8 cellular contexts compared by ENCODE assay signal in the genomic region with DNA sequence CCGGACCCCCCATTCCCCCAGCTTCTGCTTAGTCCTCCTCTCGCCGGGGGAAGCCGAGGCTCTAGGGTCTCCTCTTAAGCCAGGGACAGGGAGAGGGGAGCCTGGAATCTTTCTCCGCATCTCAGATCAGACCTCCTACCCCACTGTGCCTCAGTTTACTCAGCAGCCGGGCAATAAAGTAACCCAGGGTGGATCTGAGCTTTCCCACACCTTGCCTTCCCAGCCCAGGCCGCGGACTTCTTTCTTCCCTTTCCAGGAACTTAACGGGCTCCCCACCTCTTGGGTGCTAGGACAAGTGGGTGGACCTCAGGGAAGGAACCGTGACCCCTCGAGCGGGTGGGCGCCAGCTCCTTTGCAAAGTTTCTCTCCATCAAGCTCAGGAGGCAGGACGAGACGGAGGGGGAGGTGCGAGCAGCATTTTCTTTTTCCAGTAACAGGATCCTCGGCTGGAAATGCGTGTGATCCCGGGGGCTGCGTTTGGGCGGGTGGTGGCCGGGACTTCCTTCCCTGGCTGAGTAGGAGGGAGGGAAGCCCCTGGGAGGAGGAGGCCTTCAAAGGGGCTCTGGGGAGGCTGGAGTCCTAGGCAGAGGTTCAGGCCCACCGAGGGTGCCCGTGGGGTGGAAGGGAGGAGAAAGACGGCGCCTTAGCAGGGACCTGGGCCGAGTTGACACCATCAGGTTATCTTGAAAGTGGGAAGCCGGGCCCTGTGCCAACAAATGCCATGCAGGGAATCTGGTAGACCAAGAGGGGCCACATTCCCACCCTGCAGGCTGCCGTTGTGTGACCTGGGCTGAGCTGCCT. TPM values are rescaled to one million over a fixed set of nuclear protein-coding genes. Genes with fewer than 3 reads are reported as not detected.
DNase-seq lines count a peak whose midpoint lies in the region; TF ChIP-seq lines count a peak whose summit lies in the region.

No MANE protein-coding gene starts in this region.

- peaks cover 6% of the 10 kb centered on the region for H3K4me1 ChIP-seq in OCI-LY1 (ENCODE audit: insufficient read depth, low read length, severe bottlenecking)
- peaks cover 11 to 19% of the 10 kb centered on the region in 2 donors for H3K4me1 ChIP-seq in esophagus (ENCODE audit: control insufficient read depth in 2 of 2, insufficient read depth in 2 of 2, low read length in 1 of 2)
- peaks cover 20 to 36% of the 10 kb centered on the region in 2 donors for H3K4me1 ChIP-seq in neuronal stem cell (ENCODE audit: control insufficient read depth in 2 of 2, insufficient read depth in 1 of 2, low read depth in 1 of 2, low read length in 2 of 2)

- intact Hi-C loops in CD14-positive monocyte (cut with micrococcal nuclease): no loop called here
- intact Hi-C loops in activated T-helper 1 cell treated with anti-CD3 and anti-CD28 coated beads, Interleukin-12 subunit alpha, Interleukin-12 subunit beta, Interleukin-2, Interleukin-4 antibody, amounts not matched to agents 30 ng/mL and 10 ng/mL and 1 ng/mL, durations not matched to agents 14 hours and 24 hours and 36 hours (cut with micrococcal nuclease): no loop called here

- H3K36me3 ChIP-seq in OCI-LY1 (ENCODE audit: insufficient read depth, low read length) (no peaks in the 10 kb centered on the region), esophagus (ENCODE audit: control insufficient read depth in 2 of 2, insufficient read depth in 2 of 2, low read length in 1 of 2) (no peaks in the 10 kb centered on the region), neuronal stem cell (replicated peaks in 1 of 2; ENCODE audit: control insufficient read depth in 2 of 2, insufficient read depth in 2 of 2, low read length in 2 of 2) (peaks cover 2 to 5% of the 10 kb centered on the region in 2 donors)

- H3K4me1 Mint-ChIP-seq in CD14-positive monocyte: peaks cover 13% of the 10 kb centered on the region
- peaks cover 6% of the 10 kb centered on the region for H3K4me1 Mint-ChIP-seq in activated T-helper 1 cell treated with anti-CD3 and anti-CD28 coated beads, Interleukin-12 subunit alpha, Interleukin-12 subunit beta, Interleukin-2, Interleukin-4 antibody, amounts not matched to agents 30 ng/mL and 10 ng/mL and 1 ng/mL, durations not matched to agents 14 hours and 24 hours and 36 hours (ENCODE audit: low read depth)

- no peak overlapping the region for H3K27ac Mint-ChIP-seq in CD14-positive monocyte
- H3K27ac Mint-ChIP-seq in activated T-helper 1 cell treated with anti-CD3 and anti-CD28 coated beads, Interleukin-12 subunit alpha, Interleukin-12 subunit beta, Interleukin-2, Interleukin-4 antibody, amounts not matched to agents 30 ng/mL and 10 ng/mL and 1 ng/mL, durations not matched to agents 14 hours and 24 hours and 36 hours: no peak overlapping the region

- no peak overlapping the region for H3K14ac ChIP-seq in neuronal stem cell (ENCODE audit: low read length)

- H4K8ac ChIP-seq in neuronal stem cell (ENCODE audit: low read depth, low read length): no peak overlapping the region

- peaks cover 55 to 78% (median 67%) of the 10 kb centered on the region in 3 donors for H3K27me3 Mint-ChIP-seq in CD14-positive monocyte (ENCODE audit: low read depth in 3 of 3)
- H3K27me3 Mint-ChIP-seq in activated T-helper 1 cell treated with anti-CD3 and anti-CD28 coated beads, Interleukin-12 subunit alpha, Interleukin-12 subunit beta, Interleukin-2, Interleukin-4 antibody, amounts not matched to agents 30 ng/mL and 10 ng/mL and 1 ng/mL, durations not matched to agents 14 hours and 24 hours and 36 hours (ENCODE audit: insufficient read depth): peaks cover 56% of the 10 kb centered on the region

- H2BK5ac ChIP-seq in neuronal stem cell (ENCODE audit: low read length): peak overlapping the region; percentile 99

- H2BK12ac ChIP-seq in neuronal stem cell (ENCODE audit: low read length): peak overlapping the region; percentile 52

- no peaks in the 10 kb centered on the region for H4K20me1 ChIP-seq in OCI-LY1 (ENCODE audit: insufficient read depth, low read length)

- no peaks in the 10 kb centered on the region for H3F3A ChIP-seq in OCI-LY1 (ENCODE audit: insufficient read depth, low read length)

- H3K27ac ChIP-seq in OCI-LY1 (ENCODE audit: low read depth, low read length, poor library complexity, severe bottlenecking): no peak overlapping the region
- H3K27ac ChIP-seq in esophagus (ENCODE audit: low read depth in 2 of 2, low read length in 1 of 2): peak overlapping the region in 1 of 2 donors; percentile 62
- peak overlapping the region; percentile 44 for H3K27ac ChIP-seq in neuronal stem cell (replicated peaks; ENCODE audit: low read length)

- peak overlapping the region; percentile 46 for H3K23ac ChIP-seq in neuronal stem cell (ENCODE audit: low read depth, low read length, poor library complexity)

- TF ChIP-seq CTCF in CD14-positive monocyte (IDR thresholded peaks at IDR 0.05): no peak
- TF ChIP-seq CTCF in OCI-LY1 (IDR thresholded peaks at IDR 0.05; ENCODE audit: low read length): no peak

- H3K4ac ChIP-seq in neuronal stem cell (ENCODE audit: low read length): no peak overlapping the region

- peaks cover 15% of the 10 kb centered on the region for H3K79me1 ChIP-seq in neuronal stem cell (ENCODE audit: low read depth, low read length)

- H3K9ac ChIP-seq in OCI-LY1 (ENCODE audit: low read length): no peak overlapping the region
- peak overlapping the region; percentile 87 for H3K9ac ChIP-seq in neuronal stem cell (ENCODE audit: low read depth, low read length, poor library complexity)

- peak overlapping the region; percentile 6 to 81 for H3K4me3 Mint-ChIP-seq in CD14-positive monocyte
- no peak overlapping the region for H3K4me3 Mint-ChIP-seq in activated T-helper 1 cell treated with anti-CD3 and anti-CD28 coated beads, Interleukin-12 subunit alpha, Interleukin-12 subunit beta, Interleukin-2, Interleukin-4 antibody, amounts not matched to agents 30 ng/mL and 10 ng/mL and 1 ng/mL, durations not matched to agents 14 hours and 24 hours and 36 hours

- H3K36me3 Mint-ChIP-seq in CD14-positive monocyte: peaks cover 4 to 5% of the 10 kb centered on the region in 2 donors
- H3K36me3 Mint-ChIP-seq in activated T-helper 1 cell treated with anti-CD3 and anti-CD28 coated beads, Interleukin-12 subunit alpha, Interleukin-12 subunit beta, Interleukin-2, Interleukin-4 antibody, amounts not matched to agents 30 ng/mL and 10 ng/mL and 1 ng/mL, durations not matched to agents 14 hours and 24 hours and 36 hours (ENCODE audit: low read depth): no peaks in the 10 kb centered on the region

- H3K9me2 ChIP-seq in OCI-LY1 (ENCODE audit: low read depth, low read length): no peaks in the 10 kb centered on the region

- peaks cover 17% of the 10 kb centered on the region for H3K27me3 ChIP-seq in OCI-LY1 (ENCODE audit: insufficient read depth, low read length)
- no peaks in the 10 kb centered on the region for H3K27me3 ChIP-seq in esophagus (ENCODE audit: control insufficient read depth in 1 of 2, insufficient read depth in 2 of 2, low read length in 2 of 2)
- H3K27me3 ChIP-seq in neuronal stem cell (ENCODE audit: control insufficient read depth in 3 of 3, insufficient read depth in 3 of 3, low read depth in 1 of 3, low read length in 3 of 3): no peaks in the 10 kb centered on the region

- H2BK15ac ChIP-seq in neuronal stem cell (ENCODE audit: low read length): peak overlapping the region; percentile 61

- peak overlapping the region; percentile 91 for H3K18ac ChIP-seq in neuronal stem cell (ENCODE audit: low read length)

- H3K4me2 ChIP-seq in OCI-LY1 (ENCODE audit: low read length) (peak overlapping the region; percentile 43; the same call in 1 of the 2 replicates), neuronal stem cell (ENCODE audit: insufficient read depth, low read length, poor library complexity, severe bottlenecking) (peak overlapping the region; percentile 76)

- no peak overlapping the region for H4K91ac ChIP-seq in neuronal stem cell (ENCODE audit: low read depth, low read length, poor library complexity)

- peak overlapping the region; percentile 30 for H3K4me3 ChIP-seq in OCI-LY1 (ENCODE audit: low read depth, low read length, poor library complexity, severe bottlenecking)
- peak overlapping the region; percentile 45 to 48 for H3K4me3 ChIP-seq in esophagus (ENCODE audit: low read depth in 1 of 2, low read length in 2 of 2)
- H3K4me3 ChIP-seq in neuronal stem cell (ENCODE audit: low read length in 2 of 2): peak overlapping the region; percentile 74 to 87

- H2AK5ac ChIP-seq in neuronal stem cell (ENCODE audit: low read depth, low read length): peak overlapping the region; percentile 93

- H3K79me2 ChIP-seq in OCI-LY1 (ENCODE audit: insufficient read depth, low read length): no peaks in the 10 kb centered on the region

- H2BK120ac ChIP-seq in neuronal stem cell (ENCODE audit: low read depth, low read length): peak overlapping the region; percentile 93

- WGBS in esophagus, 2 donors: 3 to 4% methylated on average over 29 of the region's 29 CpGs
- WGBS in neuronal stem cell (ENCODE audit: extremely low coverage in 2 of 2, insufficient read length in 2 of 2, insufficient replicate concordance in 1 of 2), 2 donors: no CpG with 5 or more reads among the region's 29 CpGs

- H2AFZ ChIP-seq in OCI-LY1 (ENCODE audit: low read length): no peak overlapping the region
- peak overlapping the region; percentile 85 for H2AFZ ChIP-seq in neuronal stem cell (ENCODE audit: low read length)

- no peak for DNase-seq in CD14-positive monocyte (ENCODE audit: low spot score)
- no peak for DNase-seq in neuronal stem cell (ENCODE audit: low spot score)
- DNase-seq in NCI-H2081 treated with DMSO at 0.1 percent for 48 hours (lab: John Stamatoyannopoulos, UW): no peak
- no peak for DNase-seq in inferior parietal cortex (ENCODE audit: extremely low spot score)
- no peak for DNase-seq in effector CD8-positive, alpha-beta T cell (lab: John Stamatoyannopoulos, UW)
- DNase-seq in activated T-helper 1 cell treated with anti-CD3 and anti-CD28 coated beads, Interleukin-12 subunit alpha, Interleukin-12 subunit beta, Interleukin-2, Interleukin-4 antibody, amounts not matched to agents 30 ng/mL and 10 ng/mL and 1 ng/mL, durations not matched to agents 14 hours and 24 hours and 36 hours (ENCODE audit: low spot score): no peak

- H3K9me3 ChIP-seq in OCI-LY1 (ENCODE audit: low read length) (no peaks in the 10 kb centered on the region), esophagus (ENCODE audit: control insufficient read depth in 2 of 2, insufficient read depth in 1 of 2, low read depth in 1 of 2, low read length in 1 of 2) (no peaks in the 10 kb centered on the region), neuronal stem cell (replicated peaks in 1 of 2; ENCODE audit: control insufficient read depth in 2 of 2, insufficient read depth in 1 of 2, low read depth in 1 of 2, low read length in 2 of 2) (no peaks in the 10 kb centered on the region)

- peaks cover 0 to 15% (median 6%) of the 10 kb centered on the region in 7 donors for H3K9me3 Mint-ChIP-seq in CD14-positive monocyte
- H3K9me3 Mint-ChIP-seq in activated T-helper 1 cell treated with anti-CD3 and anti-CD28 coated beads, Interleukin-12 subunit alpha, Interleukin-12 subunit beta, Interleukin-2, Interleukin-4 antibody, amounts not matched to agents 30 ng/mL and 10 ng/mL and 1 ng/mL, durations not matched to agents 14 hours and 24 hours and 36 hours: no peaks in the 10 kb centered on the region

RNA-seq across cellular contexts. Expression of a gene that starts 0.8 kb away (rescaled TPM):
- polyA plus RNA-seq in CD14-positive monocyte (not detected), esophagus (10 to 100 TPM; 16.7 to 26.4 TPM)
- polyA plus RNA-seq in neuronal stem cell (2013, experiment 1 of 2): 28.9 TPM
- 29.1 TPM for polyA plus RNA-seq in neuronal stem cell (2013, experiment 2 of 2)
- 0.05 TPM in 1 of 2 replicates, not detected in the other for total RNA-seq in activated T-helper 1 cell treated with anti-CD3 and anti-CD28 coated beads, Interleukin-12 subunit alpha, Interleukin-12 subunit beta, Interleukin-2, Interleukin-4 antibody, amounts not matched to agents 30 ng/mL and 10 ng/mL and 1 ng/mL, durations not matched to agents 14 hours and 24 hours and 36 hours

Comparison
In these comparisons a context has a peak if more than half of its experiments do, and no peak if none do; other contexts are left out.
1. H3K4me3 ChIP-seq: peak in every context shown above with its lines; median percentile 80 in neuronal stem cell; 46 in esophagus; 30 in OCI-LY1.
2. RNA of a gene that starts 0.8 kb away (polyA plus RNA-seq): 16.7 to 26.4 TPM in esophagus; not detected in CD14-positive monocyte; every median in the first group is over 10 times any median in the second.